In the genomic region with DNA sequence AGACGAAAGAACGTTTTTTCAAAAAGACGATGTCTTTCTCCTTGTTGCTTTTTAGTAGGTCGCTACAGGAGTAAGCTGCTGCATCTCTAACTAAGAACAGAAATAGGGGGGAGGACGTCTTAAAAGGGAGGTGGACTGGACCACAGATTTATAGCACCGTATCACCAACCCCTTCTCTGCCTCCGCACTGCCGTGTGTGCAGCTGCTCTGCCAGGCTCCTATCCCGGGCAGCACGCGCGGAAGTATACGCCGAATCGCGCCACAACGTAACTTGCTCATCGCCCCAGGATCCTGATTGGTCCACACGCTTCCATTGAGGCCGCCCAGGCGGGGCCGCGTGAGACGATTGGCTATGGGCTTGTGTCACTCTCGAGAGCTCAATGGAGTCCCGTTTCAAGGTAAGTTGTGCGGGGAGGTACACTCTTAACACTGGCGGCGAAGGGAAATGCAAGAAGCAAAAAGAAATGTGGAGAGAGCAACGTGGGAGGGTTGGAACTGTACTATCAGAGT, we compare ENCODE assay signal across 10 cellular contexts. TPM values are rescaled to one million over a fixed set of nuclear protein-coding genes. Genes with fewer than 3 reads are reported as not detected.
DNase-seq lines count a peak whose midpoint lies in the region; ATAC-seq and TF ChIP-seq lines count a peak whose summit lies in the region.
"Had no signal": no experiment of that assay in that cellular context is flagged by ENCODE, and none has a peak within 500 bp of the region (broad histone marks: within the 10 kb centered on the region; RNA-seq: fewer than 3 reads in every experiment).

A gene (minus strand): TSS at position 121 of the 510 bp plus-strand sequence. CDS start 64,006 bp downstream, outside the sequence.

- peak within 1 kb of the TSS in 3 of 4 experiments; percentile 6 to 65 (median 53) for H3K4me3 ChIP-seq in fibroblast of lung (replicated peaks in 1 of 4; ENCODE audit: control extremely low read depth in 1 of 4, insufficient read depth in 1 of 4, low read depth in 3 of 4, low read length in 4 of 4)

- no peaks in the 10 kb centered on the region for H4K20me1 ChIP-seq in fibroblast of lung (ENCODE audit: control insufficient read depth, extremely low read depth, insufficient read depth, low read length)

- H3K27ac ChIP-seq in fibroblast of lung (ENCODE audit: insufficient read depth, low read length): no peak within 1 kb of the TSS
- H3K27ac ChIP-seq: neutrophil had no signal

- no peaks in the 10 kb centered on the region for H3K4me1 ChIP-seq in fibroblast of lung (ENCODE audit: control insufficient read depth, extremely low read depth, insufficient read depth, low read length)

- no peak within 1 kb of the TSS for H3K9ac ChIP-seq in fibroblast of lung (ENCODE audit: insufficient read depth, low read length)

- no peaks in the 10 kb centered on the region for H3K79me2 ChIP-seq in fibroblast of lung (ENCODE audit: control insufficient read depth, insufficient read depth, low read length)

- H3K36me3 ChIP-seq in fibroblast of lung (ENCODE audit: control insufficient read depth, insufficient read depth, low read length): no peaks in the 10 kb centered on the region
- H3K36me3 ChIP-seq: neutrophil had no signal

- ATAC-seq in stimulated activated naive CD8-positive, alpha-beta T cell treated with anti-CD3 and anti-CD28 coated beads, Interleukin-15, Interleukin-2, amounts not matched to agents 100 U/mL and 50 U/mL, for 24 hours: peak; percentile 61
- no peak for ATAC-seq in GM19395 (IDR thresholded peaks at IDR 0.05; ENCODE audit: unreplicated experiment)
- ATAC-seq: HCT116 had no signal

- peaks cover 16% of the 10 kb centered on the region for H3K27me3 ChIP-seq in fibroblast of lung (ENCODE audit: control insufficient read depth, insufficient read depth, low read length)

- no peak for TF ChIP-seq CTCF in fibroblast of lung (conservative IDR thresholded peaks at IDR 0.05 in 1 of 2, IDR thresholded peaks at IDR 0.05 in 1 of 2; ENCODE audit: low read depth in 1 of 2, low read length in 2 of 2)

- peak within 1 kb of the TSS; percentile 54 for H3K4me2 ChIP-seq in fibroblast of lung (ENCODE audit: extremely low read depth, insufficient read depth, low read length)

- H2AFZ ChIP-seq in fibroblast of lung (ENCODE audit: low read length): no peak within 1 kb of the TSS

- DNase-seq in EH (ENCODE audit: low read depth) (peak; percentile 83), NCI-H187 treated with DMSO at 0.1 percent for 48 hours (lab: John Stamatoyannopoulos, UW) (peak; percentile 85), activated T-cell treated with anti-CD3 and anti-CD28 coated beads for 48 hours (ENCODE audit: low read depth) (peak; percentile 26), fibroblast of lung (ENCODE audit: low read depth in 2 of 2) (peak; percentile 91 to 96), middle frontal gyrus (ENCODE audit: extremely low spot score, low spot score) (peak; percentile 89), RKO (ENCODE audit: low spot score) (no peak)
- DNase-seq in stimulated activated naive CD8-positive, alpha-beta T cell treated with anti-CD3 and anti-CD28 coated beads, Interleukin-15, Interleukin-2, amounts not matched to agents 100 U/mL and 50 U/mL, for 24 hours: peak; percentile 19

- no peaks in the 10 kb centered on the region for H3K9me3 ChIP-seq in fibroblast of lung (ENCODE audit: control insufficient read depth, insufficient read depth, low read depth, low read length)
- H3K9me3 ChIP-seq: neutrophil had no signal

RNA-seq across cellular contexts. Expression of the gene that starts here (rescaled TPM):
- under 0.01 and 0.26 TPM in 2 replicates for total RNA-seq in fibroblast of lung
- 0.02 and 0.03 TPM in 2 replicates for polyA plus RNA-seq in fibroblast of lung
- polyA plus RNA-seq in fibroblast of lung (2012): not detected in 2 replicates
- polyA minus RNA-seq in fibroblast of lung (ENCODE audit: low replicate concordance): not detected in 2 replicates

Comparison
In these comparisons a context has a peak if more than half of its experiments do, and no peak if none do; other contexts are left out.
1. Peak in DNase-seq, H3K4me3 ChIP-seq and H3K4me2 ChIP-seq in fibroblast of lung; RNA of the gene not detected or under 1 TPM.